ENCODE assay signal across 1 cellular context in genomic region chr14:88821378-88821777, GRCh38.
TF ChIP-seq lines count a peak whose summit lies in the region.

No MANE protein-coding gene starts in this region.

TF ChIP-seq in HepG2, 621 proteins besides CTCF, POLR2A, EP300 and RAD21:
- TF ChIP-seq BCL3 (CRISPR knock-in tag; IDR thresholded peaks at IDR 0.05) = no peak
- TF ChIP-seq NR1H2 (CRISPR knock-in tag; IDR thresholded peaks at IDR 0.05; ENCODE audit: borderline replicate concordance, low read depth) = no peak
- no peak for TF ChIP-seq NR3C1 (CRISPR knock-in tag; IDR thresholded peaks at IDR 0.05)
